17 cellular contexts compared by ENCODE assay signal in the genomic region with DNA sequence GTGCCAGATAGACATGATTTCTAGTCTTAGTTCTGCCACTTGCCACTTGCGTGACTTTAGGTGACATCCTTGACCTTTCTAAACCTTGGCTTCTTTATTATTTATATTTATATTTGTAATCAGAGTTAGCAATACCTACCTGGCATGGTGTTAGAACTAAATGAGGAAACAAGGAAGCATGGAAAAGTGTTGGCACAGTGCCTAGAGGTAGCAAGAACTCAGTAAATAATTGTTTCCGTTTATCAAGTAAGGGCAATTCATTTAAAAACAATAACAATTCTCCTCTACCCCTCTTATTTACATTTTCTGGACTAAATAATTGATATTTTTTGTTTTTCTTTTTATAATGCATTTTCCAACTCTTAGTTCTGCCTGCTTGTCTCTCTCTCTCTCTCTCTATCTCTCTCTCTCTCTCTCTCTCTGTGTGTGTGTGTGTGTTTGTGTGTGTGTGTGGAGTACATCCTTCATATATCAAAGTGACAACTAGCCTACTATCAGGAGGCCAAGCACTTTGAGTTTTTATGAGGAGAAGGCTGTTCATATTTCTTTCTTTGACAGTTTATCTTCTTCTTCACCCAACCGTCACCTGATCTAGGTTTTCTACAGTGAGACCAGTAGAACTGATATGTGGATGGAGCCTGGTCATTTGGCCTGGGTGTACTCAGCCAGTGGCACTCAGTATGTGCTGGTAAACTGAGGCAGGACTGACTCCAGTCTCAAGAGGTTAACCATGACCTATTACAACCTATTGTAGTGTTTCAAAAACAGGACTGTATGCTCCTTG.
DNase-seq lines count a peak whose midpoint lies in the region; FAIRE-seq and TF ChIP-seq lines count a peak whose summit lies in the region.
"Had no signal": no experiment of that assay in that cellular context is flagged by ENCODE, and none has a peak within 500 bp of the region (broad histone marks: within the 10 kb centered on the region; RNA-seq: fewer than 3 reads in every experiment).

No MANE protein-coding gene starts in this region.

- WGBS in small intestine, 3 donors = 42 to 45% (median 45%) methylated on average over 3 of the region's 3 CpGs

- no peaks in the 10 kb centered on the region for H3K9me3 Mint-ChIP-seq in glutamatergic neuron (ENCODE audit: unreplicated experiment)
- H3K9me3 Mint-ChIP-seq: HFFc6 had no signal

- no peak overlapping the region for H3K4me3 ChIP-seq in small intestine (ENCODE audit: low read depth in 1 of 2, low read length in 2 of 2)
- H3K4me3 ChIP-seq: BLaER1 had no signal

- TF ChIP-seq CTCF in glutamatergic neuron (IDR thresholded peaks at IDR 0.05; ENCODE audit: partially characterized antibody, unreplicated experiment) = no peak

- no peak overlapping the region for H3K4me3 Mint-ChIP-seq in glutamatergic neuron (ENCODE audit: unreplicated experiment)
- H3K4me3 Mint-ChIP-seq: HFFc6 had no signal

- H3K36me3 ChIP-seq in small intestine (ENCODE audit: control insufficient read depth in 2 of 2, insufficient read depth in 2 of 2, low read length in 2 of 2) = no peaks in the 10 kb centered on the region
- H3K36me3 ChIP-seq: BLaER1 had no signal

- H3K4me1 ChIP-seq in small intestine (ENCODE audit: control insufficient read depth in 2 of 2, insufficient read depth in 1 of 2, low read depth in 1 of 2, low read length in 1 of 2) = no peaks in the 10 kb centered on the region
- H3K4me1 ChIP-seq: BLaER1 had no signal

- no peaks in the 10 kb centered on the region for H3K9me3 ChIP-seq in small intestine (ENCODE audit: control insufficient read depth, low read depth)
- H3K9me3 ChIP-seq: BLaER1 had no signal

- no peak for FAIRE-seq in small intestine (lab: Jason Lieb, UNC)

- H3K27me3 Mint-ChIP-seq in glutamatergic neuron (ENCODE audit: unreplicated experiment) = no peaks in the 10 kb centered on the region

- no peaks in the 10 kb centered on the region for H3K27me3 ChIP-seq in small intestine (ENCODE audit: control insufficient read depth in 2 of 2, insufficient read depth in 2 of 2, low read length in 2 of 2)
- H3K27me3 ChIP-seq: BLaER1 had no signal

- no peak overlapping the region for H3K27ac Mint-ChIP-seq in glutamatergic neuron (ENCODE audit: unreplicated experiment)
- H3K27ac Mint-ChIP-seq: CD8-positive, alpha-beta memory T cell; HFFc6 had no signal

- H3K4me1 Mint-ChIP-seq in glutamatergic neuron (ENCODE audit: low read depth, unreplicated experiment) = no peaks in the 10 kb centered on the region
- H3K4me1 Mint-ChIP-seq: CD8-positive, alpha-beta memory T cell had no signal

- no peak overlapping the region for H3K27ac ChIP-seq in small intestine (ENCODE audit: low read depth in 1 of 2, low read length in 1 of 2)
- H3K27ac ChIP-seq: BLaER1 had no signal

- peak; percentile 9 for DNase-seq in NCI-H510A treated with DMSO at 0.1 percent for 48 hours (lab: John Stamatoyannopoulos, UW)
- no peak for DNase-seq in NCI-H510A (lab: John Stamatoyannopoulos, UW)
- peak; percentile 58 for DNase-seq in HT-29 (ENCODE audit: low spot score)
- peak; percentile 5 for DNase-seq in NCI-H774 (lab: John Stamatoyannopoulos, UW)
- DNase-seq in small intestine = peak; percentile 54
- DNase-seq in glutamatergic neuron = no peak
- no peak for DNase-seq in activated CD4-positive, CD25-positive, alpha-beta regulatory T cell treated with anti-CD3 and anti-CD28 coated beads, Interleukin-2, amount 50 U/mL, for 72 hours
- DNase-seq in NCI-H146 treated with DMSO at 0.1 percent for 48 hours (lab: John Stamatoyannopoulos, UW; ENCODE audit: unreplicated experiment) = no peak
- DNase-seq: 8988T; AML-193; Calu3; CD8-positive, alpha-beta memory T cell; DMS 273 treated with DMSO at 0.1 percent for 48 hours; GF-D8; HCEC 1CT; HFFc6 had no signal

- no peaks in the 10 kb centered on the region for H3K36me3 Mint-ChIP-seq in glutamatergic neuron (ENCODE audit: unreplicated experiment)
- H3K36me3 Mint-ChIP-seq: CD8-positive, alpha-beta memory T cell had no signal

Comparison
In these comparisons a context has a peak if more than half of its experiments do, and no peak if none do; other contexts are left out.
1. DNase-seq: peak in NCI-H510A treated with DMSO at 0.1 percent for 48 hours (single experiment), HT-29 (single experiment), NCI-H774 (single experiment) and small intestine (single experiment); none in NCI-H510A (single experiment), glutamatergic neuron (single experiment), activated CD4-positive, CD25-positive, alpha-beta regulatory T cell treated with anti-CD3 and anti-CD28 coated beads, Interleukin-2, amount 50 U/mL, for 72 hours (single experiment) and NCI-H146 treated with DMSO at 0.1 percent for 48 hours (single experiment).